1 cellular context compared by ENCODE assay signal in genomic region chr1:17209446-17209845, GRCh38.
A peak's percentile ranks its signal among the peaks of the same experiment; 100 is the strongest.
TF ChIP-seq lines count a peak whose summit lies in the region.

No MANE protein-coding gene starts in this region.

TF ChIP-seq in A549, 52 proteins besides CTCF, POLR2A, EP300 and RAD21:
- TF ChIP-seq CHD2 (IDR thresholded peaks at IDR 0.05; ENCODE audit: low read length, partially characterized antibody) = no peak
- TF ChIP-seq ZFP36 (IDR thresholded peaks at IDR 0.05; ENCODE audit: borderline replicate concordance, partially characterized antibody) = peak; percentile 36
- TF ChIP-seq BCL3 (IDR thresholded peaks at IDR 0.05) = no peak
